Comparison of ENCODE assay signal across 1 cellular context in genomic region chr6:88220493-88220892, GRCh38.
TF ChIP-seq lines count a peak whose summit lies in the region.

No MANE protein-coding gene starts in this region.

TF ChIP-seq in GM23338, 12 proteins besides CTCF, POLR2A, EP300 and RAD21 (continued from another document):
- TF ChIP-seq ZNF462 (CRISPR knock-in tag; IDR thresholded peaks at IDR 0.05): no peak
